ENCODE assay signal across 8 cellular contexts in the genomic region with DNA sequence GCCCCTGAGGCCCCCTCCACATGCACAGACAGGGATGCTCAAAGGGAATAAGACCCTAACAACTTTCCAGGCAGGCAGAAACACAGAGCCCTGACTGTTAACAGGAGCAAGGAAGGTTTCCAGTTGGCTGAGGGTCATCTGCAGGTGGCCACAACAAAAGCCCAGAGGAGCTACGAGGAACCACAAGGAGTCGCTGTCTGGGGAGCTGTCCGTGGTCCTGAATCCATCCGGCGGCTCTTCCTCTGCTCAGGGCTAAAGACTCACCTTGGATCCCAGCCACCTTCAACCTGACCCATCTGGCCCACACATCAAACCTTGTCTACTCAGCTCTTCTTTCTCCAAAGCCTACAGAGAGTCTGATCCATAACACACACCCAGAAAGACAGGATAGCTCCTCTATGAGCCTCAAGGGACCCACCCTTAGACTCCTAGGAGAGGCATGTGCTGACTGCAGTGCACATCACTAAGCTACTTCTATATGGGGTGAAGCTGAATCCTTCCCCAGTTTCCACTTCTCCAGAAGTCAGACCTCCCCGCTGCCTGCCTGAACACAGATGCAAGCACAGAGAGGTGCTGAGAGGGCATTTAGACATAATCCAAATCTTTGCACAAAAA.
A peak's percentile ranks its signal among the peaks of the same experiment; 100 is the strongest.
DNase-seq lines count a peak whose midpoint lies in the region; ATAC-seq and TF ChIP-seq lines count a peak whose summit lies in the region.

No MANE protein-coding gene starts in this region.

- H3K27ac Mint-ChIP-seq in neural crest cell (ENCODE audit: unreplicated experiment), result no peak overlapping the region

- H3K4me3 Mint-ChIP-seq in neural crest cell, result no peak overlapping the region

- peaks cover 30% of the 10 kb centered on the region for H3K27me3 Mint-ChIP-seq in neural crest cell (ENCODE audit: low read depth)

- ATAC-seq in GM21367 (IDR thresholded peaks at IDR 0.05; ENCODE audit: unreplicated experiment), result no peak

- H3K9me3 Mint-ChIP-seq in neural crest cell, result no peaks in the 10 kb centered on the region

- H3K4me3 ChIP-seq in epithelial cell of proximal tubule (ENCODE audit: low read depth, low read length), result no peak overlapping the region
- no peak overlapping the region for H3K4me3 ChIP-seq in uterus

- TF ChIP-seq CTCF in GM12873 (IDR thresholded peaks at IDR 0.05; ENCODE audit: insufficient read depth, low read depth, low read length, missing control alignments), result peak; percentile 99
- TF ChIP-seq CTCF in epithelial cell of proximal tubule (conservative IDR thresholded peaks at IDR 0.05; ENCODE audit: low read depth, low read length), result peak; percentile 98
- peak; percentile 79 for TF ChIP-seq CTCF in neural crest cell (conservative IDR thresholded peaks at IDR 0.05)
- peak in 2 of 4 experiments; percentile 19 to 25 for TF ChIP-seq CTCF in uterus (IDR thresholded peaks at IDR 0.05)

- no peaks in the 10 kb centered on the region for H3K36me3 Mint-ChIP-seq in neural crest cell (ENCODE audit: low read depth)

- no peaks in the 10 kb centered on the region for H3K9me3 ChIP-seq in uterus

- H3K36me3 ChIP-seq in uterus, result no peaks in the 10 kb centered on the region

- no peaks in the 10 kb centered on the region for H3K4me1 Mint-ChIP-seq in neural crest cell

- intact Hi-C loops in uterus (cut with DNase I; ENCODE audit: low total_unique reads), result no loop called here

- no peaks in the 10 kb centered on the region for H3K27me3 ChIP-seq in uterus

- TF ChIP-seq POLR2A in uterus (IDR thresholded peaks at IDR 0.05), result no peak

- no peak overlapping the region for H3K27ac ChIP-seq in uterus

- DNase-seq in NCI-H226 (peak; percentile 43), epithelial cell of proximal tubule (ENCODE audit: low read depth) (no peak), neural crest cell (ENCODE audit: low read depth, low spot score) (peak; percentile 82), NCI-H2196 treated with DMSO at 0.1 percent for 48 hours (lab: John Stamatoyannopoulos, UW; ENCODE audit: unreplicated experiment) (no peak), uterus (no peak)
- DNase-seq in activated CD8-positive, alpha-beta memory T cell treated with anti-CD3 and anti-CD28 coated beads for 48 hours (ENCODE audit: low read depth in 2 of 3, low spot score in 2 of 3), result peak; percentile 23 to 66 (median 37)

- no peaks in the 10 kb centered on the region for H3K4me1 ChIP-seq in uterus

Comparison
In these comparisons a context has a peak if more than half of its experiments do, and no peak if none do; other contexts are left out.
1. DNase-seq: peak in NCI-H226 (single experiment), activated CD8-positive, alpha-beta memory T cell treated with anti-CD3 and anti-CD28 coated beads for 48 hours (3 of 3) and neural crest cell (single experiment); none in epithelial cell of proximal tubule (single experiment), NCI-H2196 treated with DMSO at 0.1 percent for 48 hours (single experiment) and uterus (0 of 2).